1 cellular context compared by ENCODE assay signal in the genomic region with DNA sequence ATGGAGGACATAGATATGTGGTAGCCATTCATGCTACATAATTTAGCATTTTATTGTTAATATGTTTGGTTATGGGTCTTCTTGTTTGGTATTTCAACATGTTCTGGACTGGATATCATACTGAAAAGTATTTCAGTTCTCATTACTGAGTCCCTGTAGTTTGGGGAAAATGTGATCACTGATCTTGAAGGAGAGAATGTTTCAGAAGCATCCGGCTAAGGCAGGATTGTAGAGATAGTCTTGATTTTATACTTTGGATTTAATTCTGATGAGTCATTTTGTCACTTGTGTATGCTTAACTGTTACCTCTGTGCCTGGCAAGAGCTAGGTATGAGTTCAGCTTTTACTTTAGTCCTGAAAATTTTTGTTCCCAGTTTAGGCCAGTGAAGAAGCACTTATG.
TF ChIP-seq lines count a peak whose summit lies in the region.

No MANE protein-coding gene starts in this region.

TF ChIP-seq in HepG2, 621 proteins besides CTCF, POLR2A, EP300 and RAD21 (continued from another document):
- TF ChIP-seq, protein P1, sequence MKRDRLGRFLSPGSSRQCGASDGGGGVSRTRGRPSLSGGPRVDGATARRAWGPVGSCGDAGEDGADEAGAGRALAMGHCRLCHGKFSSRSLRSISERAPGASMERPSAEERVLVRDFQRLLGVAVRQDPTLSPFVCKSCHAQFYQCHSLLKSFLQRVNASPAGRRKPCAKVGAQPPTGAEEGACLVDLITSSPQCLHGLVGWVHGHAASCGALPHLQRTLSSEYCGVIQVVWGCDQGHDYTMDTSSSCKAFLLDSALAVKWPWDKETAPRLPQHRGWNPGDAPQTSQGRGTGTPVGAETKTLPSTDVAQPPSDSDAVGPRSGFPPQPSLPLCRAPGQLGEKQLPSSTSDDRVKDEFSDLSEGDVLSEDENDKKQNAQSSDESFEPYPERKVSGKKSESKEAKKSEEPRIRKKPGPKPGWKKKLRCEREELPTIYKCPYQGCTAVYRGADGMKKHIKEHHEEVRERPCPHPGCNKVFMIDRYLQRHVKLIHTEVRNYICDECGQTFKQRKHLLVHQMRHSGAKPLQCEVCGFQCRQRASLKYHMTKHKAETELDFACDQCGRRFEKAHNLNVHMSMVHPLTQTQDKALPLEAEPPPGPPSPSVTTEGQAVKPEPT (CRISPR knock-in tag; IDR thresholded peaks at IDR 0.05; ENCODE audit: low read depth) = no peak
- TF ChIP-seq HOXA5 (CRISPR knock-in tag; IDR thresholded peaks at IDR 0.05) (no peak), ATAD3A (CRISPR knock-in tag; IDR thresholded peaks at IDR 0.05) (no peak), SIN3B (IDR thresholded peaks at IDR 0.05; ENCODE audit: low read length) (no peak)
